Comparison of ENCODE assay signal across 28 cellular contexts in genomic region chr18:11047156-11047555, GRCh38.
A peak's percentile ranks its signal among the peaks of the same experiment; 100 is the strongest.
DNase-seq lines count a peak whose midpoint lies in the region; ATAC-seq, FAIRE-seq and TF ChIP-seq lines count a peak whose summit lies in the region.
"Had no signal": no experiment of that assay in that cellular context is flagged by ENCODE, and none has a peak within 500 bp of the region (broad histone marks: within the 10 kb centered on the region; RNA-seq: fewer than 3 reads in every experiment).

No MANE protein-coding gene starts in this region.

- no peak overlapping the region for H3K4me3 Mint-ChIP-seq in stimulated activated effector memory CD8-positive, alpha-beta T cell treated with anti-CD3 and anti-CD28 coated beads, Interleukin-12 subunit alpha, Interleukin-12 subunit beta, amount 100 ng/mL, for 72 hours
- H3K4me3 Mint-ChIP-seq: activated naive CD8-positive, alpha-beta T cell treated with anti-CD3 and anti-CD28 coated beads for 36 hours; CD14-positive monocyte; central memory CD8-positive, alpha-beta T cell; IgD-negative memory B cell; naive thymus-derived CD8-positive, alpha-beta T cell had no signal

- H3K27ac ChIP-seq in smooth muscle cell (ENCODE audit: low read depth), result no peak overlapping the region
- H3K27ac ChIP-seq: SK-N-MC, tibial nerve had no signal

- H3K4me1 Mint-ChIP-seq in stimulated activated effector memory CD8-positive, alpha-beta T cell treated with anti-CD3 and anti-CD28 coated beads, Interleukin-12 subunit alpha, Interleukin-12 subunit beta, amount 100 ng/mL, for 72 hours, result no peaks in the 10 kb centered on the region
- H3K4me1 Mint-ChIP-seq: activated naive CD8-positive, alpha-beta T cell treated with anti-CD3 and anti-CD28 coated beads for 36 hours; CD14-positive monocyte; central memory CD8-positive, alpha-beta T cell; IgD-negative memory B cell; naive thymus-derived CD8-positive, alpha-beta T cell had no signal

- no peaks in the 10 kb centered on the region for H3K79me2 ChIP-seq in smooth muscle cell (ENCODE audit: low read depth)

- H3K4me3 ChIP-seq in smooth muscle cell, result no peak overlapping the region
- H3K4me3 ChIP-seq: GM12878, SK-N-MC, tibial nerve had no signal

- H3K36me3 ChIP-seq in smooth muscle cell (ENCODE audit: low read depth), result no peaks in the 10 kb centered on the region
- H3K36me3 ChIP-seq: tibial nerve had no signal

- H3K27me3 ChIP-seq in smooth muscle cell (ENCODE audit: low read depth), result no peaks in the 10 kb centered on the region
- H3K27me3 ChIP-seq: tibial nerve had no signal

- H2AFZ ChIP-seq in smooth muscle cell (ENCODE audit: low read depth), result no peak overlapping the region

- H3K4me1 ChIP-seq in smooth muscle cell (ENCODE audit: low read depth), result peaks cover 3% of the 10 kb centered on the region

- 35% methylated on average over 7 of the region's 7 CpGs for WGBS in smooth muscle cell (ENCODE audit: low lambda C conversion rate)

- no peaks in the 10 kb centered on the region for H3K9me3 Mint-ChIP-seq in stimulated activated effector memory CD8-positive, alpha-beta T cell treated with anti-CD3 and anti-CD28 coated beads, Interleukin-12 subunit alpha, Interleukin-12 subunit beta, amount 100 ng/mL, for 72 hours
- H3K9me3 Mint-ChIP-seq: activated naive CD8-positive, alpha-beta T cell treated with anti-CD3 and anti-CD28 coated beads for 36 hours; naive thymus-derived CD8-positive, alpha-beta T cell had no signal

- H3K9ac ChIP-seq in smooth muscle cell (ENCODE audit: low read depth), result no peak overlapping the region

- H3K9me3 ChIP-seq in smooth muscle cell (replicated peaks; ENCODE audit: low read depth), result no peaks in the 10 kb centered on the region
- H3K9me3 ChIP-seq: tibial nerve had no signal

- no peak overlapping the region for H3K27ac Mint-ChIP-seq in stimulated activated effector memory CD8-positive, alpha-beta T cell treated with anti-CD3 and anti-CD28 coated beads, Interleukin-12 subunit alpha, Interleukin-12 subunit beta, amount 100 ng/mL, for 72 hours
- H3K27ac Mint-ChIP-seq: activated naive CD8-positive, alpha-beta T cell treated with anti-CD3 and anti-CD28 coated beads for 36 hours; CD14-positive monocyte; IgD-negative memory B cell; naive thymus-derived CD8-positive, alpha-beta T cell had no signal

- DNase-seq in ELR (ENCODE audit: low read depth), result peak; percentile 31
- DNase-seq in RCC 7860 (ENCODE audit: low spot score), result peak; percentile 12
- peak; percentile 27 for DNase-seq in hepatic stellate cell (ENCODE audit: low spot score)
- DNase-seq in smooth muscle cell (lab: John Stamatoyannopoulos, UW; ENCODE audit: unreplicated experiment), result no peak
- no peak for DNase-seq in stimulated activated effector memory CD8-positive, alpha-beta T cell treated with anti-CD3 and anti-CD28 coated beads, Interleukin-12 subunit alpha, Interleukin-12 subunit beta, amount 100 ng/mL, for 72 hours (ENCODE audit: low spot score in 2 of 2)
- DNase-seq: activated CD4-positive, alpha-beta T cell treated with anti-CD3 and anti-CD28 coated beads for 1 hour; activated effector memory CD4-positive, alpha-beta T cell treated with anti-CD3 and anti-CD28 coated beads, Interleukin-2, amount 50 U/mL, for 16 hours; activated naive CD8-positive, alpha-beta T cell treated with anti-CD3 and anti-CD28 coated beads for 36 hours; Calu3; DND-41; left ventricle myocardium superior; naive thymus-derived CD8-positive, alpha-beta T cell; NCI-H1092 treated with DMSO at 0.1 percent for 48 hours; NCI-H526 treated with DMSO at 0.1 percent for 48 hours; occipital lobe; small intestine; stimulated activated CD4-positive, alpha-beta T cell treated with anti-CD3 and anti-CD28 coated beads, Interleukin-1b, Interleukin-23, amount 100 ng/mL, for 48 hours; stimulated activated CD8-positive, alpha-beta memory T cell treated with anti-CD3 and anti-CD28 coated beads, Interleukin-4, amount 100 ng/mL, for 48 hours; T-helper 2 cell had no signal

- H4K20me1 ChIP-seq in smooth muscle cell (ENCODE audit: low read depth), result no peaks in the 10 kb centered on the region

- ATAC-seq in SK-N-SH treated with all-trans-retinoic acid at 6 μM for 48 hours (no peak), HG03469 (IDR thresholded peaks at IDR 0.05; ENCODE audit: unreplicated experiment) (no peak)
- no peak for ATAC-seq in stimulated activated effector memory CD8-positive, alpha-beta T cell treated with anti-CD3 and anti-CD28 coated beads, Interleukin-12 subunit alpha, Interleukin-12 subunit beta, amount 100 ng/mL, for 72 hours
- ATAC-seq: naive thymus-derived CD8-positive, alpha-beta T cell had no signal

- no peak for FAIRE-seq in RCC 7860 (lab: Jason Lieb, UNC)
- FAIRE-seq: GM12878, keratinocyte, small intestine had no signal

- H3K36me3 Mint-ChIP-seq in stimulated activated effector memory CD8-positive, alpha-beta T cell treated with anti-CD3 and anti-CD28 coated beads, Interleukin-12 subunit alpha, Interleukin-12 subunit beta, amount 100 ng/mL, for 72 hours, result no peaks in the 10 kb centered on the region
- H3K36me3 Mint-ChIP-seq: activated naive CD8-positive, alpha-beta T cell treated with anti-CD3 and anti-CD28 coated beads for 36 hours; CD14-positive monocyte; naive thymus-derived CD8-positive, alpha-beta T cell had no signal

- H3K4me2 ChIP-seq in smooth muscle cell, result peak overlapping the region; percentile 70

- TF ChIP-seq CTCF in smooth muscle cell (IDR thresholded peaks at IDR 0.05; ENCODE audit: borderline replicate concordance, insufficient read depth, poor library complexity, severe bottlenecking), result no peak

- no peaks in the 10 kb centered on the region for H3F3A ChIP-seq in smooth muscle cell (ENCODE audit: low read depth)

TF ChIP-seq in SK-N-SH treated with all-trans-retinoic acid at 6 μM for 48 hours, 23 proteins besides CTCF, POLR2A, EP300 and RAD21:
- no peak for TF ChIP-seq TCF4 (CRISPR knock-in tag; IDR thresholded peaks at IDR 0.05; ENCODE audit: borderline replicate concordance)
- no peak for TF ChIP-seq PATZ1 (CRISPR knock-in tag; IDR thresholded peaks at IDR 0.05; ENCODE audit: borderline replicate concordance)
- TF ChIP-seq TOX (CRISPR knock-in tag; IDR thresholded peaks at IDR 0.05; ENCODE audit: borderline replicate concordance), result no peak
- no peak for TF ChIP-seq ZFP30 (CRISPR knock-in tag; IDR thresholded peaks at IDR 0.05)
- no peak for TF ChIP-seq ZFP3 (CRISPR knock-in tag; IDR thresholded peaks at IDR 0.05)
- no peak for TF ChIP-seq TSHZ2 (CRISPR knock-in tag; IDR thresholded peaks at IDR 0.05)

Comparison
In these comparisons a context has a peak if more than half of its experiments do, and no peak if none do; other contexts are left out.
1. DNase-seq: peak in ELR (single experiment), RCC 7860 (single experiment) and hepatic stellate cell (single experiment); none in smooth muscle cell (single experiment) and stimulated activated effector memory CD8-positive, alpha-beta T cell treated with anti-CD3 and anti-CD28 coated beads, Interleukin-12 subunit alpha, Interleukin-12 subunit beta, amount 100 ng/mL, for 72 hours (0 of 2).